9 cellular contexts compared by ENCODE assay signal in the genomic region with DNA sequence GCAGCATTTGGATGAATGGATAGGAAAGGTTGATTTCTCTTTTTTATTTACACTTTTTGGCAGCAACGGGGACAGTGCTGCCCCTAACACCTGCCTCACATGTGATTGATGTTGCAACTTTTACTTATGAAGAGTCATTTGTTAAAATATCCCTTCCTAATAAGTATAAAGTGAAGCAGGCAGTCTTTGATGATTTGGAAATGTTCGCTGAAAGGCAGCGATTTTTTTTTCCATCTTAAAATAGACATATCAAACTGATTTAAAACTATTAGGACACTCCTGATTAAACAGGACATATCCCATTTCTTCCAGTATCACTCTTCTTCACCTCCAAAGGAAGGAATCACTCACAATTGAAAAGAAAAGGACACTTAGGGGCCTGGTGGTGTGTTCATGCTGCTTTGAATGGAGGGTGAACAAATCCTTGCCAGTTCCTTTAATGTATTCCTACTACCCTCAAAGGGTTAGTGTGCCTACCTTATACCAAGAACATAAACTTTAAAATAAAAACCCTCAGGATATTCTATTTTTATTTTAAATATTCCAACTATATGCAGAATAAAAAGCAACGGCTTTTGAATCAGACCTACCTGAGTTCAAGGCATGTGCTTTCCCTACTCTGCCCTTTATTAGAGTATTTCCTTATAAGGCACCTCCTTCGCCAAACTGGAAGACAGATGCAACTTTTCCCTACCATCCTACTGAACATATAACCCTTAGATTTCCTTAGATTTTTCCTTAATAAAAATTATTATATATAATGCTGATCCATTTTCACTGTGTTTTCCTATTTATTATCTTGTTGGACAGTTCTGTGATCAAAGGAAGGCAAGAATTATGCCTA. TPM values are rescaled to one million over a fixed set of nuclear protein-coding genes. Genes with fewer than 3 reads are reported as not detected.
A peak's percentile ranks its signal among the peaks of the same experiment; 100 is the strongest.
DNase-seq lines count a peak whose midpoint lies in the region; ATAC-seq and TF ChIP-seq lines count a peak whose summit lies in the region.
"Had no signal": no experiment of that assay in that cellular context is flagged by ENCODE, and none has a peak within 500 bp of the region (broad histone marks: within the 10 kb centered on the region; RNA-seq: fewer than 3 reads in every experiment).

No MANE protein-coding gene starts in this region.

- WGBS in gastroesophageal sphincter (ENCODE audit: low coverage in 1 of 2), 2 donors, result 17 to 26% methylated on average over 5 of the region's 5 CpGs

- no peaks in the 10 kb centered on the region; the same call in 1 of the 2 replicates for H4K20me1 ChIP-seq in GM23338 (replicated peaks; ENCODE audit: insufficient read depth)
- H4K20me1 ChIP-seq in PC-9 (ENCODE audit: insufficient read depth), result no peaks in the 10 kb centered on the region

- intact Hi-C loops in PC-9 (cut with micrococcal nuclease; ENCODE audit: unreplicated experiment), result loop anchor here (1.0 kb wide), 4 partner anchors 24 to 280 kb away; no protein-coding TSS in a partner anchor

- peak overlapping the region; percentile 92 for H3K9ac ChIP-seq in skeletal muscle satellite cell (ENCODE audit: low read depth, low read length)

- H3K79me2 ChIP-seq in GM23338 (replicated peaks; ENCODE audit: insufficient read depth) (peaks cover 89% of the 10 kb centered on the region), PC-9 (ENCODE audit: low read depth) (peaks cover 92% of the 10 kb centered on the region)

- H3F3A ChIP-seq in GM23338 (replicated peaks; ENCODE audit: low read depth) (no peaks in the 10 kb centered on the region), PC-9 (ENCODE audit: insufficient read depth, low read depth) (0 out of 2 replicates have a peak, but pooled peaks cover 4% of the 10 kb centered on the region)

- ATAC-seq in GM23338, result no peak
- ATAC-seq in gastroesophageal sphincter, result no peak
- ATAC-seq in stimulated activated naive CD8-positive, alpha-beta T cell treated with anti-CD3 and anti-CD28 coated beads, Interleukin-15, amount 100 ng/mL, for 72 hours, result no peak
- ATAC-seq in stimulated activated effector memory CD8-positive, alpha-beta T cell treated with anti-CD3 and anti-CD28 coated beads, Interleukin-12 subunit alpha, Interleukin-12 subunit beta, amount 100 ng/mL, for 72 hours, result no peak
- ATAC-seq in HG02840 (IDR thresholded peaks at IDR 0.05; ENCODE audit: low FRiP score, unreplicated experiment), result no peak

- H3K27me3 ChIP-seq in GM23338 (ENCODE audit: insufficient read depth), result no peaks in the 10 kb centered on the region
- H3K27me3 ChIP-seq in PC-9 (ENCODE audit: insufficient read depth, low read depth), result no peaks in the 10 kb centered on the region
- H3K27me3 ChIP-seq in gastroesophageal sphincter, result no peaks in the 10 kb centered on the region
- no peaks in the 10 kb centered on the region for H3K27me3 ChIP-seq in skeletal muscle satellite cell (ENCODE audit: control insufficient read depth, insufficient read depth, low read length)

- no peak overlapping the region for H3K4me3 Mint-ChIP-seq in GM23338
- H3K4me3 Mint-ChIP-seq in stimulated activated naive CD8-positive, alpha-beta T cell treated with anti-CD3 and anti-CD28 coated beads, Interleukin-15, amount 100 ng/mL, for 72 hours, result peak overlapping the region in 1 of 2 donors; percentile 31
- H3K4me3 Mint-ChIP-seq in stimulated activated effector memory CD8-positive, alpha-beta T cell treated with anti-CD3 and anti-CD28 coated beads, Interleukin-12 subunit alpha, Interleukin-12 subunit beta, amount 100 ng/mL, for 72 hours, result no peak overlapping the region

- BruUV-seq in PC-9 (replicated peaks; lab: Mats Ljungman, UMichigan), result TSS peak; percentile 62

- H3K9me2 ChIP-seq in GM23338 (ENCODE audit: insufficient read depth), result no peaks in the 10 kb centered on the region
- H3K9me2 ChIP-seq in PC-9 (ENCODE audit: insufficient read depth), result no peaks in the 10 kb centered on the region

- H3K36me3 ChIP-seq in GM23338 (ENCODE audit: insufficient read depth) (no peaks in the 10 kb centered on the region), PC-9 (ENCODE audit: low read depth) (no peaks in the 10 kb centered on the region; the same call in 1 of the 2 replicates), gastroesophageal sphincter (peaks cover 0 to 5% of the 10 kb centered on the region in 2 donors), skeletal muscle satellite cell (ENCODE audit: insufficient read depth, low read length) (no peaks in the 10 kb centered on the region)

- no peaks in the 10 kb centered on the region for H3K9me3 ChIP-seq in PC-9 (ENCODE audit: insufficient read depth, low read depth)
- no peaks in the 10 kb centered on the region for H3K9me3 ChIP-seq in gastroesophageal sphincter
- H3K9me3 ChIP-seq in skeletal muscle satellite cell (replicated peaks; ENCODE audit: low read length), result no peaks in the 10 kb centered on the region

- TF ChIP-seq CTCF in GM23338 (conservative IDR thresholded peaks at IDR 0.05; ENCODE audit: low read depth in 2 of 2) (no peak), PC-9 (conservative IDR thresholded peaks at IDR 0.05) (no peak), gastroesophageal sphincter (IDR thresholded peaks at IDR 0.05) (no peak)

- H3K9me3 Mint-ChIP-seq in GM23338, result no peaks in the 10 kb centered on the region
- H3K9me3 Mint-ChIP-seq in stimulated activated naive CD8-positive, alpha-beta T cell treated with anti-CD3 and anti-CD28 coated beads, Interleukin-15, amount 100 ng/mL, for 72 hours, result no peaks in the 10 kb centered on the region
- no peaks in the 10 kb centered on the region for H3K9me3 Mint-ChIP-seq in stimulated activated effector memory CD8-positive, alpha-beta T cell treated with anti-CD3 and anti-CD28 coated beads, Interleukin-12 subunit alpha, Interleukin-12 subunit beta, amount 100 ng/mL, for 72 hours

- POLR2A ChIA-PET in PC-9 (lab: Charles Lee; ENCODE audit: unreplicated experiment), result interaction anchor here (0.7 to 0.9 kb wide), 2 partner anchors 23 to 82 kb away, joined by 3 read pairs; no protein-coding TSS in a partner anchor

- CTCF ChIA-PET in PC-9 (lab: Charles Lee), result no interaction called here

- H3K4me1 ChIP-seq in GM23338 (ENCODE audit: insufficient read depth), result peaks cover 20% of the 10 kb centered on the region
- H3K4me1 ChIP-seq in PC-9 (replicated peaks; ENCODE audit: insufficient read depth), result peaks cover 26% of the 10 kb centered on the region
- peaks cover 10 to 73% (median 12%) of the 10 kb centered on the region in 3 donors for H3K4me1 ChIP-seq in gastroesophageal sphincter
- H3K4me1 ChIP-seq in skeletal muscle satellite cell (ENCODE audit: control insufficient read depth, insufficient read depth, low read length), result peaks cover 12% of the 10 kb centered on the region

- peak overlapping the region; percentile 74; the same call in 1 of the 2 replicates for H3K27ac ChIP-seq in GM23338 (ENCODE audit: low read depth)
- peak overlapping the region; percentile 70 for H3K27ac ChIP-seq in PC-9
- peak overlapping the region; percentile 84 to 95 (median 92) for H3K27ac ChIP-seq in gastroesophageal sphincter

- peaks cover 22% of the 10 kb centered on the region for H3K4me1 Mint-ChIP-seq in GM23338
- peaks cover 58% of the 10 kb centered on the region for H3K4me1 Mint-ChIP-seq in stimulated activated naive CD8-positive, alpha-beta T cell treated with anti-CD3 and anti-CD28 coated beads, Interleukin-15, amount 100 ng/mL, for 72 hours
- peaks cover 29% of the 10 kb centered on the region for H3K4me1 Mint-ChIP-seq in stimulated activated effector memory CD8-positive, alpha-beta T cell treated with anti-CD3 and anti-CD28 coated beads, Interleukin-12 subunit alpha, Interleukin-12 subunit beta, amount 100 ng/mL, for 72 hours

- H3K4me2 ChIP-seq in GM23338, result peak overlapping the region; percentile 84
- peak overlapping the region; percentile 100 for H3K4me2 ChIP-seq in PC-9
- peak overlapping the region; percentile 89 for H3K4me2 ChIP-seq in skeletal muscle satellite cell (ENCODE audit: low read length)

- H3K36me3 Mint-ChIP-seq in GM23338 (ENCODE audit: low read depth), result peaks cover 3% of the 10 kb centered on the region; the same call in 1 of the 3 replicates
- H3K36me3 Mint-ChIP-seq in stimulated activated effector memory CD8-positive, alpha-beta T cell treated with anti-CD3 and anti-CD28 coated beads, Interleukin-12 subunit alpha, Interleukin-12 subunit beta, amount 100 ng/mL, for 72 hours, result peaks cover 7% of the 10 kb centered on the region

- H2AFZ ChIP-seq in GM23338 (no peak overlapping the region; the same call in 1 of the 2 replicates), PC-9 (peak overlapping the region; percentile 90)

- DNase-seq in GM23338 (ENCODE audit: low spot score), result no peak
- DNase-seq in PC-9, result no peak
- DNase-seq in stimulated activated naive CD8-positive, alpha-beta T cell treated with anti-CD3 and anti-CD28 coated beads, Interleukin-15, amount 100 ng/mL, for 72 hours, result no peak
- DNase-seq in HuH-7.5 (ENCODE audit: low spot score), result no peak
- DNase-seq in stimulated activated effector memory CD8-positive, alpha-beta T cell treated with anti-CD3 and anti-CD28 coated beads, Interleukin-12 subunit alpha, Interleukin-12 subunit beta, amount 100 ng/mL, for 72 hours (ENCODE audit: low spot score in 2 of 2), result no peak
- DNase-seq: stimulated activated CD4-positive, alpha-beta T cell treated with anti-CD3 and anti-CD28 coated beads, Interleukin-4, amount 100 ng/mL, for 1 hour had no signal

- TF ChIP-seq EP300 in gastroesophageal sphincter (IDR thresholded peaks at IDR 0.05), result no peak

- H3K4me3 ChIP-seq in GM23338, result peak overlapping the region; percentile 76
- H3K4me3 ChIP-seq in PC-9, result peak overlapping the region; percentile 93
- peak overlapping the region; percentile 77 to 92 for H3K4me3 ChIP-seq in gastroesophageal sphincter
- peak overlapping the region; percentile 81 for H3K4me3 ChIP-seq in skeletal muscle satellite cell (ENCODE audit: low read length)

- peaks cover 3% of the 10 kb centered on the region for H3K27me3 Mint-ChIP-seq in GM23338 (ENCODE audit: insufficient read depth, low read depth, poor library complexity)
- no peaks in the 10 kb centered on the region for H3K27me3 Mint-ChIP-seq in stimulated activated naive CD8-positive, alpha-beta T cell treated with anti-CD3 and anti-CD28 coated beads, Interleukin-15, amount 100 ng/mL, for 72 hours

- TF ChIP-seq POLR2A in gastroesophageal sphincter (IDR thresholded peaks at IDR 0.05), result no peak

- H3K27ac Mint-ChIP-seq in GM23338, result no peak overlapping the region; the same call in 1 of the 2 replicates
- peak overlapping the region in 1 of 2 donors; percentile 63 for H3K27ac Mint-ChIP-seq in stimulated activated naive CD8-positive, alpha-beta T cell treated with anti-CD3 and anti-CD28 coated beads, Interleukin-15, amount 100 ng/mL, for 72 hours
- H3K27ac Mint-ChIP-seq in stimulated activated effector memory CD8-positive, alpha-beta T cell treated with anti-CD3 and anti-CD28 coated beads, Interleukin-12 subunit alpha, Interleukin-12 subunit beta, amount 100 ng/mL, for 72 hours, result no peak overlapping the region

RNA-seq across cellular contexts. Expression of a gene that starts 1.1 kb away (rescaled TPM):
- 39.9 and 50.3 TPM in 2 replicates for total RNA-seq in GM23338 (2014; rRNA removed; shearing (Covaris generic))
- 42.4 and 53.0 TPM in 2 replicates for polyA plus RNA-seq in GM23338 (2016; fragmentation: Nextera tagmentation; extraction: Ambion mirVana)
- 133 and 159 TPM in 2 replicates for total RNA-seq in PC-9 (2021)
- 10 to 100 TPM; 15.3 to 23.3 (median 20.8) TPM for total RNA-seq in gastroesophageal sphincter
- total RNA-seq in skeletal muscle satellite cell (2012; rRNA removed), result 59.1 and 78.4 TPM in 2 replicates

RNA-seq across cellular contexts. Expression of a gene that starts 1.5 kb away (rescaled TPM):
- total RNA-seq in GM23338 (2014; rRNA removed; shearing (Covaris generic)), result 33.1 and 41.7 TPM in 2 replicates
- polyA plus RNA-seq in GM23338 (2016; fragmentation: Nextera tagmentation; extraction: Ambion mirVana), result 10.9 and 13.8 TPM in 2 replicates
- total RNA-seq in PC-9 (2021), result 44.0 and 59.4 TPM in 2 replicates
- total RNA-seq in gastroesophageal sphincter, result 10 to 100 TPM; 29.4 to 41.7 (median 31.7) TPM
- total RNA-seq in skeletal muscle satellite cell (2012; rRNA removed), result 31.2 and 32.2 TPM in 2 replicates
